8 cellular contexts compared by ENCODE assay signal in the genomic region with DNA sequence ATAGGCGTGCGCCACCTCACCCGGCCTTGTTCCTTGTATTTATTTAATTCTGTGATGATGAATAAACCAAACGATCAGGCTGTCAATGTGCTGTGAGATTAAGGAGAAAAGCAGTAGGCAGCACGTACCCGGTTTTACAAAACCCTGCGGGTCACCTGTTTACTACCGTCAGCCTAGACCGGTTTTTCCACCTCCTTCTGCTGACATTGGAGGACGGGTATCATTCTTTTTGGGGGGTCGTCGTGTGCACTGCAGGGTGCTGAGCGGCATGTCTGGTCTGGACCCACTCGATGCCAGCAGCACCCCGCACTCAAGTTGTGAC. TPM values are rescaled to one million over a fixed set of nuclear protein-coding genes. Genes with fewer than 3 reads are reported as not detected.
DNase-seq lines count a peak whose midpoint lies in the region; ATAC-seq, FAIRE-seq and TF ChIP-seq lines count a peak whose summit lies in the region.

No MANE protein-coding gene starts in this region.

- no peak for TF ChIP-seq POLR2A in esophagus squamous epithelium (IDR thresholded peaks at IDR 0.05)

- no peaks in the 10 kb centered on the region for H3K9me3 ChIP-seq in RWPE2 (ENCODE audit: severe bottlenecking)
- H3K9me3 ChIP-seq in esophagus squamous epithelium, result no peaks in the 10 kb centered on the region

- H3K27me3 ChIP-seq in RWPE2 (ENCODE audit: insufficient read depth, poor library complexity, severe bottlenecking) (no peaks in the 10 kb centered on the region), esophagus squamous epithelium (peaks cover 0 to under 1% (median 0%) of the 10 kb centered on the region in 4 donors)

- peak overlapping the region; percentile 91 for H3K27ac ChIP-seq in RWPE2 (ENCODE audit: poor library complexity, severe bottlenecking)
- peak overlapping the region; percentile 85 to 100 (median 96) for H3K27ac ChIP-seq in esophagus squamous epithelium

- H3K4me3 ChIP-seq in RWPE2 (ENCODE audit: severe bottlenecking) (no peak overlapping the region), esophagus squamous epithelium (peak overlapping the region in 3 of 4 donors; percentile 92 to 99 (median 98)), retinal pigment epithelial cell (ENCODE audit: low read length) (peak overlapping the region; percentile 59)

- peaks cover 14% of the 10 kb centered on the region for H3K4me1 ChIP-seq in RWPE2 (ENCODE audit: insufficient read depth, poor library complexity, severe bottlenecking)
- peaks cover 45 to 71% (median 46%) of the 10 kb centered on the region in 3 donors for H3K4me1 ChIP-seq in esophagus squamous epithelium

- 15 to 23% methylated on average over 14 to 15 of the region's 15 CpGs for WGBS in esophagus squamous epithelium, 2 donors

- peaks cover 18% of the 10 kb centered on the region for H3K36me3 ChIP-seq in RWPE2 (ENCODE audit: low read depth)
- no peaks in the 10 kb centered on the region for H3K36me3 ChIP-seq in esophagus squamous epithelium

- peak; percentile 79 for FAIRE-seq in GM19239 (lab: Jason Lieb, UNC)

- intact Hi-C loops in esophagus squamous epithelium (cut with DNase I), result loop anchor here (10.0 kb wide), 1 partner anchor 132 kb away; the partner anchor contains the start of gene FAM174C

- TF ChIP-seq CTCF in RWPE2 (IDR thresholded peaks at IDR 0.05; ENCODE audit: poor library complexity, severe bottlenecking) (no peak), esophagus squamous epithelium (IDR thresholded peaks at IDR 0.05) (no peak), retinal pigment epithelial cell (conservative IDR thresholded peaks at IDR 0.05; ENCODE audit: low read depth, low read length) (no peak)

- ATAC-seq in RWPE2 (ENCODE audit: low read depth) (no peak), HG02610 (IDR thresholded peaks at IDR 0.05; ENCODE audit: unreplicated experiment) (no peak), GM21381 (IDR thresholded peaks at IDR 0.05; ENCODE audit: unreplicated experiment) (no peak)

- DNase-seq in GM19239 (ENCODE audit: insufficient read length, low spot score) (no peak), RWPE2 (ENCODE audit: low spot score) (no peak), esophagus squamous epithelium (lab: John Stamatoyannopoulos, UW) (no peak), retinal pigment epithelial cell (ENCODE audit: low read depth) (no peak), middle frontal gyrus (ENCODE audit: extremely low spot score, low spot score) (no peak), NK-92 (lab: John Stamatoyannopoulos, UW; ENCODE audit: unreplicated experiment) (no peak)

RNA-seq across cellular contexts. Expression of gene DAZAP1, which starts 0.9 kb away (rescaled TPM):
- 10 to 100 TPM; 60.2 to 76.0 (median 69.0) TPM for total RNA-seq in esophagus squamous epithelium

RNA-seq across cellular contexts. Expression of gene GAMT, which starts 5.1 kb away (rescaled TPM):
- 10 to 100 TPM in 3 of 4 donors, 1 to 10 TPM in 1; 2.4 to 40.0 (median 13.1) TPM for total RNA-seq in esophagus squamous epithelium

RNA-seq across cellular contexts. Expression of gene NDUFS7, which starts 22.8 kb away (rescaled TPM):
- 100 to 1,000 TPM; 124 to 191 (median 165) TPM for total RNA-seq in esophagus squamous epithelium

RNA-seq across cellular contexts. Expression of gene RPS15, which starts 31.7 kb away (rescaled TPM):
- total RNA-seq in esophagus squamous epithelium, result 1,000 to 10,000 TPM; 2,502 to 3,774 (median 3,129) TPM

RNA-seq across cellular contexts. Expression of gene APC2, which starts 43.5 kb away (rescaled TPM):
- total RNA-seq in esophagus squamous epithelium, result under 1 TPM in 1 of 4 donors, not detected in 3; under 0.01 TPM
